In genomic region chr5:76180817-76181805, GRCh38 we compare ENCODE assay signal across 9 cellular contexts.
A peak's percentile ranks its signal among the peaks of the same experiment; 100 is the strongest.
DNase-seq lines count a peak whose midpoint lies in the region; ATAC-seq lines count a peak whose summit lies in the region.
"Had no signal": no experiment of that assay in that cellular context is flagged by ENCODE, and none has a peak within 500 bp of the region (broad histone marks: within the 10 kb centered on the region; RNA-seq: fewer than 3 reads in every experiment).

No MANE protein-coding gene starts in this region.

- intact Hi-C loops in left colon (cut with DNase I, micrococcal nuclease), result no loop called here

- peak; percentile 50 for DNase-seq in OCI-M1 (lab: John Stamatoyannopoulos, UW)
- DNase-seq in left colon, result peak in 1 of 2 donors; percentile 33
- no peak for DNase-seq in NCI-H2227 (lab: John Stamatoyannopoulos, UW; ENCODE audit: unreplicated experiment)
- DNase-seq in DMS153 (lab: John Stamatoyannopoulos, UW), result no peak
- no peak for DNase-seq in pons (ENCODE audit: low spot score)
- DNase-seq: T-cell had no signal

- ATAC-seq in GM18520 (IDR thresholded peaks at IDR 0.05; ENCODE audit: unreplicated experiment), result peak; percentile 66
- peak; percentile 61 for ATAC-seq in GM21737 (IDR thresholded peaks at IDR 0.05; ENCODE audit: unreplicated experiment)
- peak; percentile 99 for ATAC-seq in left colon
- ATAC-seq in HG03280 (IDR thresholded peaks at IDR 0.05; ENCODE audit: unreplicated experiment), result no peak
